ENCODE assay signal across 10 cellular contexts in the genomic region with DNA sequence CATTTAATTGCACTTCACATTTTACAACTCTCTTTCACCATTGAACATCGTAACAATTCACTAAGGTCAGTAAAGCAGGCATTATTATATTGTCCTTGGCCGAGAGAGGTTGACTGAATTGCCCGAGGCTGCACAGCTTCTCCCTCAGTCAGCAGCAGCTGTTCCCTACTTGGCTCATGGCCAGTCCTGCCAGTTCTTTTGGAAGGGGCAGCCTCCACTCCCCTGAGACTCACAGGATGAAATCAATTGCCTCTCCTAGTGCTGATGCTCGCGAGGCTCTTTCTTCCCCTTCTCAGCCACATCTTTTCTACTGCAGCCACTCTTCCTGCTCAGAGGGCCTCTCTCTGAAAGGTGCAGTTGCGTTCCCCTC.
DNase-seq lines count a peak whose midpoint lies in the region; ATAC-seq, FAIRE-seq and TF ChIP-seq lines count a peak whose summit lies in the region.
"Had no signal": no experiment of that assay in that cellular context is flagged by ENCODE, and none has a peak within 500 bp of the region (broad histone marks: within the 10 kb centered on the region; RNA-seq: fewer than 3 reads in every experiment).

No MANE protein-coding gene starts in this region.

- no peaks in the 10 kb centered on the region for H3K9me3 Mint-ChIP-seq in IgD-negative memory B cell
- no peaks in the 10 kb centered on the region for H3K9me3 Mint-ChIP-seq in activated naive CD8-positive, alpha-beta T cell (ENCODE audit: low read depth)

- DNase-seq in GM12865 (ENCODE audit: low read depth) (peak; percentile 11), mucosa of gallbladder (ENCODE audit: low spot score) (no peak), GM12891 (ENCODE audit: insufficient read length, low spot score) (no peak)
- DNase-seq: MG63 had no signal

- peak overlapping the region; percentile 83 to 92 (median 90) for H3K27ac Mint-ChIP-seq in IgD-negative memory B cell
- peak overlapping the region; percentile 81 for H3K27ac Mint-ChIP-seq in activated naive CD8-positive, alpha-beta T cell

- H3K4me1 Mint-ChIP-seq in IgD-negative memory B cell: peaks cover 39 to 60% (median 45%) of the 10 kb centered on the region in 3 donors
- peaks cover 63% of the 10 kb centered on the region for H3K4me1 Mint-ChIP-seq in activated naive CD8-positive, alpha-beta T cell (ENCODE audit: low read depth)

- peaks cover 2% of the 10 kb centered on the region for H3K27me3 Mint-ChIP-seq in IgD-negative memory B cell
- H3K27me3 Mint-ChIP-seq in activated naive CD8-positive, alpha-beta T cell: no peaks in the 10 kb centered on the region

- FAIRE-seq in GM12891 (lab: Jason Lieb, UNC): no peak
- FAIRE-seq: colon had no signal

- H3K4me3 ChIP-seq in GM12865 (ENCODE audit: low read depth, low read length): peak overlapping the region; percentile 10; the same call in 1 of the 2 replicates
- H3K4me3 ChIP-seq: MG63 had no signal

- H3K4me3 Mint-ChIP-seq in IgD-negative memory B cell: peak overlapping the region; percentile 66 to 92 (median 80)
- peak overlapping the region; percentile 79 for H3K4me3 Mint-ChIP-seq in activated naive CD8-positive, alpha-beta T cell

- no peak for TF ChIP-seq POLR2A in GM12891 (IDR thresholded peaks at IDR 0.05; ENCODE audit: low read depth, low read length)

- TF ChIP-seq CTCF in GM12865 (IDR thresholded peaks at IDR 0.05; ENCODE audit: insufficient read depth, low read depth, low read length, missing control alignments): no peak

- H3K36me3 Mint-ChIP-seq in IgD-negative memory B cell: peaks cover 1% of the 10 kb centered on the region
- H3K36me3 Mint-ChIP-seq in activated naive CD8-positive, alpha-beta T cell: peaks cover 2% of the 10 kb centered on the region

- ATAC-seq in GM21423 (IDR thresholded peaks at IDR 0.05; ENCODE audit: unreplicated experiment): peak; percentile 22
- no peak for ATAC-seq in HG03025 (IDR thresholded peaks at IDR 0.05; ENCODE audit: low FRiP score, unreplicated experiment)
- ATAC-seq in HG03439 (IDR thresholded peaks at IDR 0.05; ENCODE audit: unreplicated experiment): no peak

TF ChIP-seq in GM12891, 5 proteins besides CTCF, POLR2A, EP300 and RAD21:
- TF ChIP-seq TAF1 (IDR thresholded peaks at IDR 0.05; ENCODE audit: low read depth, low read length) (no peak), POU2F2 (IDR thresholded peaks at IDR 0.05; ENCODE audit: low read depth, low read length) (no peak), POLR2AphosphoS5 (IDR thresholded peaks at IDR 0.05; ENCODE audit: low read depth, low read length) (no peak), SPI1 (IDR thresholded peaks at IDR 0.05; ENCODE audit: low read depth, low read length) (no peak), PAX5 (IDR thresholded peaks at IDR 0.05; ENCODE audit: insufficient read depth, low read length, severe bottlenecking) (no peak)
TF ChIP-seq in GM12891: peak in this region for 0.
